ENCODE assay signal across 12 cellular contexts in the genomic region with DNA sequence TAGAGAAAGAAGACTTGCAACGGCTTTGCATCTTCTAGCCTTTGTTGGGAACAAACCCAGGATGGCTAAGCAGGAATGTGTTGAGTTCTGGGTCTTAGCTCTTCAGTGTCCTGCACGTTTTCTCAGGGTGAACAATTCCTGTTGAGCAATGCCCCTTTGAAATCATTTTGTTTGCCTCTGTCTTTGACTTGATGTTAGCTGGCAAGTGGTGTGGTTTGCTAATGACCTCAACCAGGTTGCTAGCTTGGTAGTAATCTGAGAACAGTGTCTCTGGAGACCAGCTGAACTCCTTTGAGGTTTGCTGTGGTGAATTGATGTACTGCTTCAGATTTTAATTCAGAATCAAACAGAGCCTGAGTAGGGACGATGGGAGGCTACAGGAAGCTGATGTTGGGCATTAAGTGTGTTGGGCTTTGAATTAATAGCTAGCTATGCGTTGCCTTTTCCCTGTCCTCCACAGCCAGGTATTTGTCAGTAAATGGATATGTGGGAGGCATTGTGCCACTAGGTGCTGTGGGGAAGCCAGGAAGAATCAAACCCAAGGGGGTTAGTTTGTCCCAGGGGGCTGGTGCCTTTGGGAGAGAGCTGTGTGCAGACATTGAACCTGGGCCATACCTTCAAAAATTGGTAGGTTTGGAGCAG. TPM values are rescaled to one million over a fixed set of nuclear protein-coding genes. Genes with fewer than 3 reads are reported as not detected.
DNase-seq lines count a peak whose midpoint lies in the region; ATAC-seq lines count a peak whose summit lies in the region.
"Had no signal": no experiment of that assay in that cellular context is flagged by ENCODE, and none has a peak within 500 bp of the region (broad histone marks: within the 10 kb centered on the region; RNA-seq: fewer than 3 reads in every experiment).

No MANE protein-coding gene starts in this region.

- H3K27ac ChIP-seq in HUES6 (ENCODE audit: low read depth, low read length), result peak overlapping the region; percentile 54
- H3K27ac ChIP-seq in SJCRH30, result no peak overlapping the region
- H3K27ac ChIP-seq: upper lobe of left lung had no signal

- H3K9me3 ChIP-seq in HUES6 (ENCODE audit: control insufficient read depth, insufficient read depth, low read depth, low read length) (no peaks in the 10 kb centered on the region), SJCRH30 (replicated peaks) (peaks cover 8% of the 10 kb centered on the region; the same call in 1 of the 2 replicates)
- H3K9me3 ChIP-seq: upper lobe of left lung had no signal

- H3K9ac ChIP-seq in HUES6 (ENCODE audit: low read length), result peak overlapping the region; percentile 11

- no peak for ATAC-seq in GM21619 (IDR thresholded peaks at IDR 0.05; ENCODE audit: unreplicated experiment)
- ATAC-seq in HG02852 (IDR thresholded peaks at IDR 0.05; ENCODE audit: unreplicated experiment), result no peak

- no peaks in the 10 kb centered on the region for H3K36me3 ChIP-seq in HUES6 (ENCODE audit: control insufficient read depth, insufficient read depth, low read length)
- H3K36me3 ChIP-seq in SJCRH30, result no peaks in the 10 kb centered on the region
- H3K36me3 ChIP-seq: upper lobe of left lung had no signal

- no peaks in the 10 kb centered on the region for H3K27me3 ChIP-seq in HUES6 (ENCODE audit: control insufficient read depth, insufficient read depth, low read length)
- no peaks in the 10 kb centered on the region for H3K27me3 ChIP-seq in SJCRH30
- H3K27me3 ChIP-seq: upper lobe of left lung had no signal

- H3K4me3 ChIP-seq in HUES6 (ENCODE audit: low read depth, low read length) (no peak overlapping the region), SJCRH30 (no peak overlapping the region)
- H3K4me3 ChIP-seq: upper lobe of left lung had no signal

- H3K4me1 ChIP-seq in HUES6 (ENCODE audit: control insufficient read depth, insufficient read depth, low read length) (peaks cover 21% of the 10 kb centered on the region), SJCRH30 (peaks cover 21% of the 10 kb centered on the region)

- DNase-seq in DMS 273 treated with DMSO at 0.1 percent for 48 hours (lab: John Stamatoyannopoulos, UW), result peak; percentile 67
- peak; percentile 81 to 93 for DNase-seq in SJCRH30
- peak; percentile 26 for DNase-seq in kidney tubule cell (ENCODE audit: low spot score)
- no peak for DNase-seq in NCI-H2227 treated with DMSO at 0.1 percent for 48 hours (lab: John Stamatoyannopoulos, UW)
- no peak for DNase-seq in DMS114 treated with DMSO at 0.1 percent for 48 hours (lab: John Stamatoyannopoulos, UW; ENCODE audit: unreplicated experiment)
- DNase-seq: activated CD8-positive, alpha-beta memory T cell treated with anti-CD3 and anti-CD28 coated beads, Interleukin-2, amount 50 U/mL, for 4 hours; GF-D8; stimulated activated CD4-positive, alpha-beta T cell treated with anti-CD3 and anti-CD28 coated beads, Interleukin-2, amount 100 ng/mL, for 24 hours had no signal

RNA-seq across cellular contexts. Expression of a gene that starts 23.3 kb away (rescaled TPM):
- 195 and 245 TPM in 2 replicates for total RNA-seq in SJCRH30 (2014; rRNA removed; shearing (Covaris generic))

RNA-seq across cellular contexts. Expression of a gene that starts 43.8 kb away (rescaled TPM):
- total RNA-seq in SJCRH30 (2014; rRNA removed; shearing (Covaris generic)), result 131 and 145 TPM in 2 replicates

Comparison
In these comparisons a context has a peak if more than half of its experiments do, and no peak if none do; other contexts are left out.
1. DNase-seq: peak in DMS 273 treated with DMSO at 0.1 percent for 48 hours (single experiment), SJCRH30 (2 of 2) and kidney tubule cell (single experiment); none in NCI-H2227 treated with DMSO at 0.1 percent for 48 hours (single experiment) and DMS114 treated with DMSO at 0.1 percent for 48 hours (single experiment).